8 cellular contexts compared by ENCODE assay signal in the genomic region with DNA sequence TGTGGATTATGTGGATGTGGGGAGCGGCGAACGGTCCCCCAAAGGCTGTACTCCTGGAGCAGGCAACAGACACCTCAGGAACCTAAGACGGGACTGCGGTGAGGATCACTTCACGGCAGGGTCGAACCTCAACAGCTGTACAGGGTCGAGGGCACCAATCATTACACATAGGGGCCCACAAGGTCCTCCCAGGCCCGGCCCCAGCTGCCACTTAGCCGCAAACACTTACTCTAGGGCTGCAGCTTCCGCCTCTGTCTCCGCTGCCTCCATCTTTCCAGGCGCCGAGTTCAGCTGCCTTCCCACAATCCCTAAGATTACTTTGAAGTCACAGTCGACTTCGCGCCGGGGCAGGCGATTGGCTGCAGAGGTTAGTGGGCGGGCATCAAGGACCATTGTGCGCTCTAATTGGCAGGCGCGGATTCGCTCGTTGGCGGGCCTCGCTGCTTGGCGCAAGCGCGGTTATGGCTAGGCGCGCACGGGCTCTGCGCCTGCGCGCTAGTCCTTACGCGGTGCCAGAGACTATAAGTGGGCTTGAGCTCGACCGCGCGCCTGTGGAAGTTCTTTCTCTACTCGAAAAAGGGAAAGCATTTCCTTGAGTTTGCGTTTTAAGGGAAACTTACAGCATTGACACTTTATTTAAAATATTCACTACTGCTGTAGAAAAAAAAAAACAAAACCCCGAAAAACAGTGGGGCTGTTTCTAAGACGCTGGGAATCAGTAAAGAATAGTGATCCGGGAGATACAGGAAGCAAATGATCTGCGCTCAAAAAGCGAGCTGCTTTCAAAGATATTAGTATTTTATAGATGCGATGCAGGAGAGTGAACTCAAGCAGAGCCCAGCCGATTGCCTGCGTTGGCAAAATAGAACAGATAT. TPM values are rescaled to one million over a fixed set of nuclear protein-coding genes. Genes with fewer than 3 reads are reported as not detected.
DNase-seq lines count a peak whose midpoint lies in the region; ATAC-seq and TF ChIP-seq lines count a peak whose summit lies in the region.

A gene with protein sequence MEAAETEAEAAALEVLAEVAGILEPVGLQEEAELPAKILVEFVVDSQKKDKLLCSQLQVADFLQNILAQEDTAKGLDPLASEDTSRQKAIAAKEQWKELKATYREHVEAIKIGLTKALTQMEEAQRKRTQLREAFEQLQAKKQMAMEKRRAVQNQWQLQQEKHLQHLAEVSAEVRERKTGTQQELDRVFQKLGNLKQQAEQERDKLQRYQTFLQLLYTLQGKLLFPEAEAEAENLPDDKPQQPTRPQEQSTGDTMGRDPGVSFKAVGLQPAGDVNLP (minus strand): TSS at position 293 of the 875 bp plus-strand sequence. CDS start 23 bp downstream, at position 270.

- peak within 1 kb of the TSS; percentile 99 for H2AFZ ChIP-seq in osteoblast (ENCODE audit: low read length)

- H3K27me3 Mint-ChIP-seq in glutamatergic neuron (ENCODE audit: unreplicated experiment): peaks cover 5% of the 10 kb centered on the region

- H3K9me3 ChIP-seq in osteoblast (ENCODE audit: low read depth, low read length): no peaks in the 10 kb centered on the region
- no peaks in the 10 kb centered on the region for H3K9me3 ChIP-seq in thymus (ENCODE audit: control insufficient read depth)

- under 1% methylated on average over 52 of the region's 52 CpGs for WGBS in thymus

- TF ChIP-seq CTCF in glutamatergic neuron (IDR thresholded peaks at IDR 0.05; ENCODE audit: partially characterized antibody, unreplicated experiment): no peak
- no peak for TF ChIP-seq CTCF in osteoblast (IDR thresholded peaks at IDR 0.05; ENCODE audit: extremely low read depth, low read depth, low read length)

- peak; percentile 99 for ATAC-seq in HG02642 (IDR thresholded peaks at IDR 0.05; ENCODE audit: poor library complexity, unreplicated experiment)
- peak; percentile 98 for ATAC-seq in activated naive CD4-positive, alpha-beta T cell treated with anti-CD3 and anti-CD28 coated beads, Interleukin-2, amount 50 U/mL, for 72 hours

- H3K36me3 ChIP-seq in osteoblast (ENCODE audit: insufficient read depth, low read length) (peaks cover 4% of the 10 kb centered on the region), thymus (ENCODE audit: control insufficient read depth, insufficient read depth) (peaks cover 3% of the 10 kb centered on the region)

- H3K79me2 ChIP-seq in osteoblast (ENCODE audit: insufficient read depth, low read length): peaks cover 14% of the 10 kb centered on the region

- H3K9me3 Mint-ChIP-seq in activated naive CD4-positive, alpha-beta T cell treated with anti-CD3 and anti-CD28 coated beads, Interleukin-2, amount 50 U/mL, for 72 hours: no peaks in the 10 kb centered on the region
- H3K9me3 Mint-ChIP-seq in glutamatergic neuron (ENCODE audit: unreplicated experiment): no peaks in the 10 kb centered on the region

- no peaks in the 10 kb centered on the region for H4K20me1 ChIP-seq in osteoblast (ENCODE audit: insufficient read depth, low read length)

- peak within 1 kb of the TSS; percentile 96 for H3K4me3 Mint-ChIP-seq in glutamatergic neuron (ENCODE audit: unreplicated experiment)

- H3K27ac ChIP-seq in osteoblast (ENCODE audit: low read depth, low read length) (peak within 1 kb of the TSS; percentile 64), thymus (ENCODE audit: low read depth) (peak within 1 kb of the TSS; percentile 31)

- H3K4me1 Mint-ChIP-seq in glutamatergic neuron (ENCODE audit: low read depth, unreplicated experiment): peaks cover 2% of the 10 kb centered on the region

- TF ChIP-seq POLR2A in GM10847 (IDR thresholded peaks at IDR 0.05; ENCODE audit: extremely low read depth, insufficient read length): peak; percentile 87

- H3K4me1 ChIP-seq in osteoblast (ENCODE audit: insufficient read depth, low read length) (peaks cover 10% of the 10 kb centered on the region), thymus (ENCODE audit: control insufficient read depth, insufficient read depth, low read length) (peaks cover 11% of the 10 kb centered on the region)

- no peaks in the 10 kb centered on the region for H3K27me3 ChIP-seq in osteoblast (ENCODE audit: insufficient read depth, low read length)
- H3K27me3 ChIP-seq in thymus (ENCODE audit: control insufficient read depth, insufficient read depth): no peaks in the 10 kb centered on the region

- peak within 1 kb of the TSS; percentile 99 for H3K4me2 ChIP-seq in osteoblast (ENCODE audit: insufficient read depth, low read length)

- H3K4me3 ChIP-seq in osteoblast (ENCODE audit: insufficient read depth, low read length): peak within 1 kb of the TSS; percentile 82
- peak within 1 kb of the TSS; percentile 72 for H3K4me3 ChIP-seq in thymus (ENCODE audit: low read length)

- peak within 1 kb of the TSS; percentile 98 for H3K27ac Mint-ChIP-seq in activated naive CD4-positive, alpha-beta T cell treated with anti-CD3 and anti-CD28 coated beads, Interleukin-2, amount 50 U/mL, for 72 hours
- H3K27ac Mint-ChIP-seq in glutamatergic neuron (ENCODE audit: unreplicated experiment): peak within 1 kb of the TSS; percentile 72

- peaks cover 44 to 50% of the 10 kb centered on the region in 2 donors for H3K36me3 Mint-ChIP-seq in activated naive CD4-positive, alpha-beta T cell treated with anti-CD3 and anti-CD28 coated beads, Interleukin-2, amount 50 U/mL, for 72 hours
- H3K36me3 Mint-ChIP-seq in glutamatergic neuron (ENCODE audit: unreplicated experiment): no peaks in the 10 kb centered on the region

- DNase-seq in NCI-H1105 (lab: John Stamatoyannopoulos, UW): peak; percentile 86
- peak; percentile 95 for DNase-seq in SKM-1 treated with dmso at 0.1 percent for 144 hours (lab: John Stamatoyannopoulos, UW; ENCODE audit: unreplicated experiment)
- peak; percentile 88 to 96 for DNase-seq in activated naive CD4-positive, alpha-beta T cell treated with anti-CD3 and anti-CD28 coated beads, Interleukin-2, amount 50 U/mL, for 72 hours (ENCODE audit: low spot score in 2 of 2)
- DNase-seq in glutamatergic neuron: peak; percentile 97
- DNase-seq in osteoblast (ENCODE audit: insufficient read length, low spot score, missing footprints): peak; percentile 90

RNA-seq across cellular contexts. Expression of the gene that starts here (rescaled TPM):
- 10 to 100 TPM; 79.4 to 88.3 TPM for total RNA-seq in activated naive CD4-positive, alpha-beta T cell treated with anti-CD3 and anti-CD28 coated beads, Interleukin-2, amount 50 U/mL, for 72 hours
- total RNA-seq in glutamatergic neuron (ENCODE audit: unreplicated experiment) (11.6 TPM), osteoblast (3.6 and 6.8 TPM in 2 replicates)
- 7.8 TPM for polyA plus RNA-seq in thymus

Comparison
In these comparisons a context has a peak if more than half of its experiments do, and no peak if none do; other contexts are left out.
1. Peak in every context shown above with its lines: DNase-seq, ATAC-seq, H3K4me3 ChIP-seq and H3K27ac ChIP-seq.